Comparison of ENCODE assay signal across 8 cellular contexts in genomic region chr10:124221356-124222297, GRCh38.
A peak's percentile ranks its signal among the peaks of the same experiment; 100 is the strongest.
DNase-seq lines count a peak whose midpoint lies in the region; ATAC-seq and TF ChIP-seq lines count a peak whose summit lies in the region.

No MANE protein-coding gene starts in this region.

- H3K27ac ChIP-seq in right atrium auricular region (no peak overlapping the region), brain microvascular endothelial cell (no peak overlapping the region), tibial artery (peak overlapping the region; percentile 62 to 71), dorsolateral prefrontal cortex (no peak overlapping the region)

- TF ChIP-seq CTCF in right atrium auricular region (IDR thresholded peaks at IDR 0.05): no peak
- TF ChIP-seq CTCF in brain microvascular endothelial cell (IDR thresholded peaks at IDR 0.05; ENCODE audit: low read depth, low read length, missing control alignments): no peak
- no peak for TF ChIP-seq CTCF in tibial artery (IDR thresholded peaks at IDR 0.05)
- no peak for TF ChIP-seq CTCF in dorsolateral prefrontal cortex (IDR thresholded peaks at IDR 0.05 in 54 of 56, conservative IDR thresholded peaks at IDR 0.05 in 2 of 56; ENCODE audit: low read depth in 1 of 56, partially characterized antibody in 56 of 56)

- in situ Hi-C loops in brain microvascular endothelial cell (cut with HindIII; ENCODE audit: low pct_ligation_motif_present, low sequenced_read_pairs): no loop called here

- no peaks in the 10 kb centered on the region for H3K27me3 ChIP-seq in right atrium auricular region
- peaks cover 5% of the 10 kb centered on the region for H3K27me3 ChIP-seq in brain microvascular endothelial cell (replicated peaks)
- H3K27me3 ChIP-seq in tibial artery: no peaks in the 10 kb centered on the region
- peaks cover 0 to 5% (median 0%) of the 10 kb centered on the region in 45 donors for H3K27me3 ChIP-seq in dorsolateral prefrontal cortex

- no peak overlapping the region for H3K4me3 ChIP-seq in right atrium auricular region
- no peak overlapping the region for H3K4me3 ChIP-seq in brain microvascular endothelial cell (ENCODE audit: low read depth, low read length)
- peak overlapping the region in 1 of 2 donors; percentile 6 for H3K4me3 ChIP-seq in tibial artery
- H3K4me3 ChIP-seq in dorsolateral prefrontal cortex: peak overlapping the region in 1 of 59 donors; percentile 5

- no peaks in the 10 kb centered on the region for H3K9me3 ChIP-seq in right atrium auricular region
- H3K9me3 ChIP-seq in tibial artery: no peaks in the 10 kb centered on the region

- peak; percentile 29 for ATAC-seq in Right ventricle myocardium superior (ENCODE audit: poor library complexity)
- ATAC-seq in HG03095 (IDR thresholded peaks at IDR 0.05; ENCODE audit: unreplicated experiment): peak; percentile 69

- peaks cover 0 to 20% of the 10 kb centered on the region in 2 donors for H3K4me1 ChIP-seq in right atrium auricular region
- H3K4me1 ChIP-seq in tibial artery: peaks cover 5 to 60% (median 56%) of the 10 kb centered on the region in 4 donors

- intact Hi-C loops in Right ventricle myocardium superior (cut with DNase I): no loop called here
- intact Hi-C loops in tibial artery (cut with DNase I; ENCODE audit: low total_unique reads): loop anchor here (10.0 kb wide), 1 partner anchor 127 kb away; the partner anchor contains the start of gene CHST15
- intact Hi-C loops in dorsolateral prefrontal cortex (cut with DNase I): no loop called here

- DNase-seq in Right ventricle myocardium superior: no peak
- DNase-seq in right atrium auricular region (ENCODE audit: low spot score): no peak
- peak; percentile 15 for DNase-seq in brain microvascular endothelial cell
- no peak for DNase-seq in tibial artery
- no peak for DNase-seq in anterior cingulate cortex (lab: John Stamatoyannopoulos, UW)
- no peak for DNase-seq in dorsolateral prefrontal cortex
- DNase-seq in AML-193 (lab: John Stamatoyannopoulos, UW): no peak

- H3K36me3 ChIP-seq in right atrium auricular region: no peaks in the 10 kb centered on the region
- H3K36me3 ChIP-seq in brain microvascular endothelial cell (replicated peaks): no peaks in the 10 kb centered on the region
- H3K36me3 ChIP-seq in tibial artery: no peaks in the 10 kb centered on the region

Comparison
In these comparisons a context has a peak if more than half of its experiments do, and no peak if none do; other contexts are left out.
1. H3K27ac ChIP-seq: peak in tibial artery (2 of 2); none in right atrium auricular region (0 of 2), brain microvascular endothelial cell (single experiment) and dorsolateral prefrontal cortex (0 of 59).